8 cellular contexts compared by ENCODE assay signal in the genomic region with DNA sequence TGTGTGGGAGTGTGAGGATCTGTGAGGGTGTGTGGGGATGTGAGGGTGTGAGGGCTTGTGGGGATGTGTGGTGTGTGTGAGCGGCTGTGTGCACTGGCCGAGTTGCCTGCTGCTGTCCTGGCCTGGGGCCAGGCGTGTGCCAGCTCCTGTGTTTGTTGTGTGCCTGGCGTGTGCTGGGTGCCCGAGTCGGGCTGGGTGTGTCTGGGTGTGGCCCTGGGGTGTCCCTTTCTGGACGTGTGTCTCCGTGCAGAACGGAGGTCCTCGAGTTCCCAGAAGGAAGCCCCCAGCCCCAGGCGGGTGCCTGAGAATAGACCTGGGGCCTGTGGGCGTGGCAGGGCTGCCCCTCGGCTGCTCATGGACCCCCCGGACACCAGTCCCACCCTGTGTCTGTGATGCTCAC.
DNase-seq lines count a peak whose midpoint lies in the region; ATAC-seq and TF ChIP-seq lines count a peak whose summit lies in the region.
"Not testable (repeated sequence)": the region's sequence is repeated elsewhere in the genome, so short reads cannot be mapped to it uniquely, and the experiment has no call there.

No MANE protein-coding gene starts in this region.

- peak overlapping the region; percentile 95 for H3K27ac Mint-ChIP-seq in activated B cell treated with CpG ODN at 0.5 μM for 24 hours
- H3K27ac Mint-ChIP-seq in memory B cell, result peak overlapping the region; percentile 97

- H3K4me1 Mint-ChIP-seq in activated B cell treated with CpG ODN at 0.5 μM for 24 hours (peaks cover 46% of the 10 kb centered on the region), memory B cell (peaks cover 40% of the 10 kb centered on the region)

- POLR2A ChIA-PET in activated B cell treated with CpG ODN at 0.5 μM for 24 hours (lab: Charles Lee), result interaction anchor here (0.7 kb wide), 1 partner anchor 147 kb away, joined by 11 read pairs; no protein-coding TSS in a partner anchor

- peak overlapping the region; percentile 60 for H3K9ac ChIP-seq in Karpas-422 (ENCODE audit: low read length)

- CTCF ChIA-PET in activated B cell treated with CpG ODN at 0.5 μM for 24 hours (lab: Charles Lee), result not testable (repeated sequence)

- TF ChIP-seq CTCF in DOHH2 (IDR thresholded peaks at IDR 0.05; ENCODE audit: low read depth, low read length, poor library complexity, severe bottlenecking); activated B cell treated with CpG ODN at 0.5 μM for 24 hours (IDR thresholded peaks at IDR 0.05); coronary artery (IDR thresholded peaks at IDR 0.05); sigmoid colon (IDR thresholded peaks at IDR 0.05); upper lobe of right lung (IDR thresholded peaks at IDR 0.05): not testable (repeated sequence)

- not testable (repeated sequence) for H3K4me3 ChIP-seq in DOHH2 (ENCODE audit: low read length); Karpas-422 (ENCODE audit: low read length); coronary artery; sigmoid colon; upper lobe of right lung

- peak overlapping the region; percentile 19 for H3K4me3 Mint-ChIP-seq in activated B cell treated with CpG ODN at 0.5 μM for 24 hours
- not testable (repeated sequence) for H3K4me3 Mint-ChIP-seq in memory B cell

- H3K9me3 ChIP-seq in DOHH2 (ENCODE audit: control insufficient read depth, insufficient read depth, low read length); Karpas-422 (ENCODE audit: low read length); sigmoid colon; upper lobe of right lung: not testable (repeated sequence)

- DNase-seq in Karpas-422 (peak; percentile 52), activated B cell treated with CpG ODN at 0.5 μM for 24 hours (peak; percentile 23), coronary artery (ENCODE audit: low spot score) (peak; percentile 12), sigmoid colon (peak; percentile 24), upper lobe of right lung (peak; percentile 50)
- DNase-seq in activated CD8-positive, alpha-beta memory T cell treated with anti-CD3 and anti-CD28 coated beads, Interleukin-2, amount 50 U/mL, for 48 hours, result peak; percentile 12
- DNase-seq in memory B cell (ENCODE audit: low spot score in 2 of 2), result not testable (repeated sequence)

- not testable (repeated sequence) for TF ChIP-seq EP300 in sigmoid colon (IDR thresholded peaks at IDR 0.05)

- 25 to 51% methylated on average over 12 to 14 of the region's 14 CpGs for WGBS in sigmoid colon, 2 donors

- not testable (repeated sequence) for H3K36me3 Mint-ChIP-seq in activated B cell treated with CpG ODN at 0.5 μM for 24 hours (ENCODE audit: low read depth); memory B cell

- H3K27ac ChIP-seq in DOHH2 (ENCODE audit: low read depth, low read length) (peak overlapping the region; percentile 97), Karpas-422 (ENCODE audit: low read length) (peak overlapping the region; percentile 93)
- H3K27ac ChIP-seq in coronary artery, sigmoid colon, upper lobe of right lung: not testable (repeated sequence)

- not testable (repeated sequence) for H3K27me3 ChIP-seq in DOHH2 (ENCODE audit: control insufficient read depth, low read length); Karpas-422 (ENCODE audit: low read length); sigmoid colon; upper lobe of right lung

- not testable (repeated sequence) for H3K79me2 ChIP-seq in DOHH2 (ENCODE audit: control insufficient read depth, low read length); Karpas-422 (ENCODE audit: low read length)

- intact Hi-C loops in activated B cell treated with CpG ODN at 0.5 μM for 24 hours (cut with micrococcal nuclease) (loop anchor here (1.0 to 10.0 kb wide), 2 partner anchors 22 to 51 kb away; no protein-coding TSS in a partner anchor), sigmoid colon (cut with DNase I) (loop anchor here (10.0 kb wide), 1 partner anchor 261 kb away; no protein-coding TSS in a partner anchor)
- intact Hi-C loops in upper lobe of right lung (cut with DNase I), result not testable (repeated sequence)

- not testable (repeated sequence) for H3K36me3 ChIP-seq in DOHH2 (ENCODE audit: control insufficient read depth, low read length); Karpas-422 (ENCODE audit: insufficient read depth, low read length); sigmoid colon; upper lobe of right lung

- H3K27me3 Mint-ChIP-seq in activated B cell treated with CpG ODN at 0.5 μM for 24 hours, memory B cell: not testable (repeated sequence)

- peak overlapping the region; percentile 55; the same call in 1 of the 2 replicates for H3K4me2 ChIP-seq in DOHH2 (ENCODE audit: low read length)
- H3K4me2 ChIP-seq in Karpas-422 (ENCODE audit: low read depth, low read length, poor library complexity, severe bottlenecking), result peak overlapping the region; percentile 15

- H3F3A ChIP-seq in DOHH2 (ENCODE audit: control insufficient read depth, insufficient read depth), result not testable (repeated sequence)

- not testable (repeated sequence) for H2AFZ ChIP-seq in Karpas-422 (ENCODE audit: low read length)

- H3K9me2 ChIP-seq in DOHH2 (replicated peaks; ENCODE audit: control insufficient read depth, low read length); Karpas-422 (replicated peaks; ENCODE audit: insufficient read depth, low read length): not testable (repeated sequence)

- H4K20me1 ChIP-seq in DOHH2 (ENCODE audit: control insufficient read depth, insufficient read depth, low read depth, low read length); Karpas-422 (ENCODE audit: insufficient read depth, low read depth, low read length): not testable (repeated sequence)

- not testable (repeated sequence) for ATAC-seq in activated B cell treated with CpG ODN at 0.5 μM for 24 hours (ENCODE audit: low read depth); memory B cell (ENCODE audit: low read depth); upper lobe of right lung

- H3K4me1 ChIP-seq in DOHH2 (ENCODE audit: control insufficient read depth, low read length), result peaks cover 60% of the 10 kb centered on the region
- peaks cover 79% of the 10 kb centered on the region for H3K4me1 ChIP-seq in Karpas-422 (ENCODE audit: low read length)
- not testable (repeated sequence) for H3K4me1 ChIP-seq in sigmoid colon, upper lobe of right lung

- not testable (repeated sequence) for H3K9me3 Mint-ChIP-seq in activated B cell treated with CpG ODN at 0.5 μM for 24 hours, memory B cell

- TF ChIP-seq POLR2A in sigmoid colon (IDR thresholded peaks at IDR 0.05), result not testable (repeated sequence)
